1 cellular context compared by ENCODE assay signal in the genomic region with DNA sequence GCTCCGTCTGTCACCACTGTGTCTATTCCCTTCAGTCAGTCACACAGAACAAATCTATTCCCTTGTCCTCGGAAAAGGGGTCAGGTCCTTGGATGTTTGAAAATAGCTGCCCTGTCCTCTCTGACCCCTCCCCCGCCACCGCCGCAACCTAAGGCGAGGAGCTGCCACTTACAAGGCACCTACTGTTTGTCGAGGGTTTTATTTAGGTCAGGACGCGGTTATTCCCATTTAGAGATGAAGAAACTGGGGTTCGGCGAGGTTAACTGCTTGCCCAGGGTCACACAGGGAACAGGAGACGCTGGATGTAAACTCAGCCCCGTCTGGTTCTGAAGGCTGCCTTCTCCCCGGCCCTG.
TF ChIP-seq lines count a peak whose summit lies in the region.

No MANE protein-coding gene starts in this region.

TF ChIP-seq in H1, 55 proteins besides CTCF, POLR2A, EP300 and RAD21:
- TF ChIP-seq TAF7 (optimal IDR thresholded peaks at IDR 0.05; ENCODE audit: borderline replicate concordance, low read depth, low read length) (no peak), SAP30 (IDR thresholded peaks at IDR 0.05; ENCODE audit: insufficient read depth, insufficient replicate concordance, low read length) (no peak), TAF1 (IDR thresholded peaks at IDR 0.05; ENCODE audit: low read depth, low read length) (no peak), SIX5 (IDR thresholded peaks at IDR 0.05; ENCODE audit: low read depth, low read length) (no peak)
